Comparison of ENCODE assay signal across 1 cellular context in the genomic region with DNA sequence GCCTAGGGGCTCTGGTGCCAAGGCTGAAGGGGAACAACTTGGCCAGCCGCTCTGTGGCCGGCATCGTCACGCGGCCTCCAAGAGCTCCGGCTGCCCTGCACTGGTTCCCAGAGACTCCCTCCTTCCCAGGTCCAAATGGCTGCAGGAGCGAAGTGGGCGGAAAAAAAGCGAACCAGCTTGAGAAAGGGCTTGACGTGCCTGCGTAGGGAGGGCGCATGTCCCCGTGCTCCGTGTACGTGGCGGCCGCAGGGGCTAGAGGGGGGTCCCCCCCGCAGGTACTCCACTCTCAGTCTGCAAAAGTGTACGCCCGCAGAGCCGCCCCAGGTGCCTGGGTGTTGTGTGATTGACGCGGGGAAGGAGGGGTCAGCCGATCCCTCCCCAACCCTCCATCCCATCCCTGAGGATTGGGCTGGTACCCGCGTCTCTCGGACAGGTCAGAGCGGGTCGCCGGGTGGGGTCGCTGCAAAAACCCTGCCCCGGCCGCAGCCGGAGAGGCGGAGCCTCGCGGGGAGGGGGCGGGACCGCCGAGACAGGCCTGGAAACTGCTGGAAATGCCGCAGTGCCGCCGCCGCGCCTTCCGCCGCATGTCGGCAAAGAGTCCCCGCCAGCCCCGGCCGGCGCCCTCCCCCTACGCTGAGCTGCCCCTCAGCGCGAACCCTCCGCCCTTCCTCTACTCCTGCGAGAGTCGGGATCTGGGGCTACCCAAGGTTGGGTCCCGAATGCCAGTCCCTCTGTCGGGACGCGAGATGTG.
TF ChIP-seq lines count a peak whose summit lies in the region.

No MANE protein-coding gene starts in this region.

TF ChIP-seq in K562, 482 proteins besides CTCF, POLR2A, EP300 and RAD21 (continued from another document and continues in another):
- TF ChIP-seq, protein P1, sequence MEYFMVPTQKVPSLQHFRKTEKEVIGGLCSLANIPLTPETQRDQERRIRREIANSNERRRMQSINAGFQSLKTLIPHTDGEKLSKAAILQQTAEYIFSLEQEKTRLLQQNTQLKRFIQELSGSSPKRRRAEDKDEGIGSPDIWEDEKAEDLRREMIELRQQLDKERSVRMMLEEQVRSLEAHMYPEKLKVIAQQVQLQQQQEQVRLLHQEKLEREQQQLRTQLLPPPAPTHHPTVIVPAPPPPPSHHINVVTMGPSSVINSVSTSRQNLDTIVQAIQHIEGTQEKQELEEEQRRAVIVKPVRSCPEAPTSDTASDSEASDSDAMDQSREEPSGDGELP (CRISPR knock-in tag; IDR thresholded peaks at IDR 0.05; ENCODE audit: borderline replicate concordance) = peak; percentile 77
- TF ChIP-seq ZNF124 (CRISPR knock-in tag; IDR thresholded peaks at IDR 0.05) = no peak
- TF ChIP-seq, protein P2, sequence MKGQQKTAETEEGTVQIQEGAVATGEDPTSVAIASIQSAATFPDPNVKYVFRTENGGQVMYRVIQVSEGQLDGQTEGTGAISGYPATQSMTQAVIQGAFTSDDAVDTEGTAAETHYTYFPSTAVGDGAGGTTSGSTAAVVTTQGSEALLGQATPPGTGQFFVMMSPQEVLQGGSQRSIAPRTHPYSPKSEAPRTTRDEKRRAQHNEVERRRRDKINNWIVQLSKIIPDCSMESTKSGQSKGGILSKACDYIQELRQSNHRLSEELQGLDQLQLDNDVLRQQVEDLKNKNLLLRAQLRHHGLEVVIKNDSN (CRISPR knock-in tag; IDR thresholded peaks at IDR 0.05) = peak; percentile 52; the same call in 1 of the 2 replicates
- peak; percentile 24; the same call in 1 of the 2 replicates for TF ChIP-seq ZBTB17 (CRISPR knock-in tag; IDR thresholded peaks at IDR 0.05)
- TF ChIP-seq, protein P3, sequence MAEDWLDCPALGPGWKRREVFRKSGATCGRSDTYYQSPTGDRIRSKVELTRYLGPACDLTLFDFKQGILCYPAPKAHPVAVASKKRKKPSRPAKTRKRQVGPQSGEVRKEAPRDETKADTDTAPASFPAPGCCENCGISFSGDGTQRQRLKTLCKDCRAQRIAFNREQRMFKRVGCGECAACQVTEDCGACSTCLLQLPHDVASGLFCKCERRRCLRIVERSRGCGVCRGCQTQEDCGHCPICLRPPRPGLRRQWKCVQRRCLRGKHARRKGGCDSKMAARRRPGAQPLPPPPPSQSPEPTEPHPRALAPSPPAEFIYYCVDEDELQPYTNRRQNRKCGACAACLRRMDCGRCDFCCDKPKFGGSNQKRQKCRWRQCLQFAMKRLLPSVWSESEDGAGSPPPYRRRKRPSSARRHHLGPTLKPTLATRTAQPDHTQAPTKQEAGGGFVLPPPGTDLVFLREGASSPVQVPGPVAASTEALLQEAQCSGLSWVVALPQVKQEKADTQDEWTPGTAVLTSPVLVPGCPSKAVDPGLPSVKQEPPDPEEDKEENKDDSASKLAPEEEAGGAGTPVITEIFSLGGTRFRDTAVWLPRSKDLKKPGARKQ (CRISPR knock-in tag; IDR thresholded peaks at IDR 0.05) = no peak
- TF ChIP-seq, protein P4, sequence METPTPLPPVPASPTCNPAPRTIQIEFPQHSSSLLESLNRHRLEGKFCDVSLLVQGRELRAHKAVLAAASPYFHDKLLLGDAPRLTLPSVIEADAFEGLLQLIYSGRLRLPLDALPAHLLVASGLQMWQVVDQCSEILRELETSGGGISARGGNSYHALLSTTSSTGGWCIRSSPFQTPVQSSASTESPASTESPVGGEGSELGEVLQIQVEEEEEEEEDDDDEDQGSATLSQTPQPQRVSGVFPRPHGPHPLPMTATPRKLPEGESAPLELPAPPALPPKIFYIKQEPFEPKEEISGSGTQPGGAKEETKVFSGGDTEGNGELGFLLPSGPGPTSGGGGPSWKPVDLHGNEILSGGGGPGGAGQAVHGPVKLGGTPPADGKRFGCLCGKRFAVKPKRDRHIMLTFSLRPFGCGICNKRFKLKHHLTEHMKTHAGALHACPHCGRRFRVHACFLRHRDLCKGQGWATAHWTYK (CRISPR knock-in tag; IDR thresholded peaks at IDR 0.05) = peak; percentile 81; the same call in 1 of the 2 replicates
- no peak for TF ChIP-seq ELF1 (tag; IDR thresholded peaks at IDR 0.05)
- TF ChIP-seq BMI1 (IDR thresholded peaks at IDR 0.05; ENCODE audit: low read length) = no peak
- no peak for TF ChIP-seq ZBTB8A (IDR thresholded peaks at IDR 0.05; ENCODE audit: partially characterized antibody)
- no peak for TF ChIP-seq TBP (optimal IDR thresholded peaks at IDR 0.05; ENCODE audit: low read depth, low read length)
- TF ChIP-seq SRSF3 (IDR thresholded peaks at IDR 0.05; ENCODE audit: insufficient read depth, low read length) = no peak
- TF ChIP-seq, protein P5, sequence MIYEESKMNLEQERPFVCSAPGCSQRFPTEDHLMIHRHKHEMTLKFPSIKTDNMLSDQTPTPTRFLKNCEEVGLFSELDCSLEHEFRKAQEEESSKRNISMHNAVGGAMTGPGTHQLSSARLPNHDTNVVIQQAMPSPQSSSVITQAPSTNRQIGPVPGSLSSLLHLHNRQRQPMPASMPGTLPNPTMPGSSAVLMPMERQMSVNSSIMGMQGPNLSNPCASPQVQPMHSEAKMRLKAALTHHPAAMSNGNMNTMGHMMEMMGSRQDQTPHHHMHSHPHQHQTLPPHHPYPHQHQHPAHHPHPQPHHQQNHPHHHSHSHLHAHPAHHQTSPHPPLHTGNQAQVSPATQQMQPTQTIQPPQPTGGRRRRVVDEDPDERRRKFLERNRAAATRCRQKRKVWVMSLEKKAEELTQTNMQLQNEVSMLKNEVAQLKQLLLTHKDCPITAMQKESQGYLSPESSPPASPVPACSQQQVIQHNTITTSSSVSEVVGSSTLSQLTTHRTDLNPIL (CRISPR knock-in tag; IDR thresholded peaks at IDR 0.05) = no peak
- TF ChIP-seq, protein P6, sequence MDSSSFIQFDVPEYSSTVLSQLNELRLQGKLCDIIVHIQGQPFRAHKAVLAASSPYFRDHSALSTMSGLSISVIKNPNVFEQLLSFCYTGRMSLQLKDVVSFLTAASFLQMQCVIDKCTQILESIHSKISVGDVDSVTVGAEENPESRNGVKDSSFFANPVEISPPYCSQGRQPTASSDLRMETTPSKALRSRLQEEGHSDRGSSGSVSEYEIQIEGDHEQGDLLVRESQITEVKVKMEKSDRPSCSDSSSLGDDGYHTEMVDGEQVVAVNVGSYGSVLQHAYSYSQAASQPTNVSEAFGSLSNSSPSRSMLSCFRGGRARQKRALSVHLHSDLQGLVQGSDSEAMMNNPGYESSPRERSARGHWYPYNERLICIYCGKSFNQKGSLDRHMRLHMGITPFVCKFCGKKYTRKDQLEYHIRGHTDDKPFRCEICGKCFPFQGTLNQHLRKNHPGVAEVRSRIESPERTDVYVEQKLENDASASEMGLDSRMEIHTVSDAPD (CRISPR knock-in tag; IDR thresholded peaks at IDR 0.05) = no peak
- TF ChIP-seq, protein P7, sequence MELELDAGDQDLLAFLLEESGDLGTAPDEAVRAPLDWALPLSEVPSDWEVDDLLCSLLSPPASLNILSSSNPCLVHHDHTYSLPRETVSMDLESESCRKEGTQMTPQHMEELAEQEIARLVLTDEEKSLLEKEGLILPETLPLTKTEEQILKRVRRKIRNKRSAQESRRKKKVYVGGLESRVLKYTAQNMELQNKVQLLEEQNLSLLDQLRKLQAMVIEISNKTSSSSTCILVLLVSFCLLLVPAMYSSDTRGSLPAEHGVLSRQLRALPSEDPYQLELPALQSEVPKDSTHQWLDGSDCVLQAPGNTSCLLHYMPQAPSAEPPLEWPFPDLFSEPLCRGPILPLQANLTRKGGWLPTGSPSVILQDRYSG (tag; conservative IDR thresholded peaks at IDR 0.05; ENCODE audit: low read depth) = no peak
- TF ChIP-seq HSF4 (CRISPR knock-in tag; IDR thresholded peaks at IDR 0.05; ENCODE audit: borderline replicate concordance) = no peak
- peak; percentile 97 for TF ChIP-seq HMGN3 (IDR thresholded peaks at IDR 0.05; ENCODE audit: borderline replicate concordance, extremely low read depth, insufficient read length, low read depth, low read length)
- no peak for TF ChIP-seq GABPA (tag; conservative IDR thresholded peaks at IDR 0.05; ENCODE audit: low read depth)
- TF ChIP-seq, protein P8, sequence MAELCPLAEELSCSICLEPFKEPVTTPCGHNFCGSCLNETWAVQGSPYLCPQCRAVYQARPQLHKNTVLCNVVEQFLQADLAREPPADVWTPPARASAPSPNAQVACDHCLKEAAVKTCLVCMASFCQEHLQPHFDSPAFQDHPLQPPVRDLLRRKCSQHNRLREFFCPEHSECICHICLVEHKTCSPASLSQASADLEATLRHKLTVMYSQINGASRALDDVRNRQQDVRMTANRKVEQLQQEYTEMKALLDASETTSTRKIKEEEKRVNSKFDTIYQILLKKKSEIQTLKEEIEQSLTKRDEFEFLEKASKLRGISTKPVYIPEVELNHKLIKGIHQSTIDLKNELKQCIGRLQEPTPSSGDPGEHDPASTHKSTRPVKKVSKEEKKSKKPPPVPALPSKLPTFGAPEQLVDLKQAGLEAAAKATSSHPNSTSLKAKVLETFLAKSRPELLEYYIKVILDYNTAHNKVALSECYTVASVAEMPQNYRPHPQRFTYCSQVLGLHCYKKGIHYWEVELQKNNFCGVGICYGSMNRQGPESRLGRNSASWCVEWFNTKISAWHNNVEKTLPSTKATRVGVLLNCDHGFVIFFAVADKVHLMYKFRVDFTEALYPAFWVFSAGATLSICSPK (IDR thresholded peaks at IDR 0.05; ENCODE audit: borderline replicate concordance) = no peak
- TF ChIP-seq MCM3 (IDR thresholded peaks at IDR 0.05) = no peak
- no peak for TF ChIP-seq NR1H2 (CRISPR knock-in tag; IDR thresholded peaks at IDR 0.05)
- TF ChIP-seq RCOR1 (IDR thresholded peaks at IDR 0.05; ENCODE audit: borderline replicate concordance in 1 of 2, low read depth in 2 of 2, low read length in 2 of 2) = peak; percentile 45 to 66; a peak in 1 of 4 replicates
- TF ChIP-seq, protein P9, sequence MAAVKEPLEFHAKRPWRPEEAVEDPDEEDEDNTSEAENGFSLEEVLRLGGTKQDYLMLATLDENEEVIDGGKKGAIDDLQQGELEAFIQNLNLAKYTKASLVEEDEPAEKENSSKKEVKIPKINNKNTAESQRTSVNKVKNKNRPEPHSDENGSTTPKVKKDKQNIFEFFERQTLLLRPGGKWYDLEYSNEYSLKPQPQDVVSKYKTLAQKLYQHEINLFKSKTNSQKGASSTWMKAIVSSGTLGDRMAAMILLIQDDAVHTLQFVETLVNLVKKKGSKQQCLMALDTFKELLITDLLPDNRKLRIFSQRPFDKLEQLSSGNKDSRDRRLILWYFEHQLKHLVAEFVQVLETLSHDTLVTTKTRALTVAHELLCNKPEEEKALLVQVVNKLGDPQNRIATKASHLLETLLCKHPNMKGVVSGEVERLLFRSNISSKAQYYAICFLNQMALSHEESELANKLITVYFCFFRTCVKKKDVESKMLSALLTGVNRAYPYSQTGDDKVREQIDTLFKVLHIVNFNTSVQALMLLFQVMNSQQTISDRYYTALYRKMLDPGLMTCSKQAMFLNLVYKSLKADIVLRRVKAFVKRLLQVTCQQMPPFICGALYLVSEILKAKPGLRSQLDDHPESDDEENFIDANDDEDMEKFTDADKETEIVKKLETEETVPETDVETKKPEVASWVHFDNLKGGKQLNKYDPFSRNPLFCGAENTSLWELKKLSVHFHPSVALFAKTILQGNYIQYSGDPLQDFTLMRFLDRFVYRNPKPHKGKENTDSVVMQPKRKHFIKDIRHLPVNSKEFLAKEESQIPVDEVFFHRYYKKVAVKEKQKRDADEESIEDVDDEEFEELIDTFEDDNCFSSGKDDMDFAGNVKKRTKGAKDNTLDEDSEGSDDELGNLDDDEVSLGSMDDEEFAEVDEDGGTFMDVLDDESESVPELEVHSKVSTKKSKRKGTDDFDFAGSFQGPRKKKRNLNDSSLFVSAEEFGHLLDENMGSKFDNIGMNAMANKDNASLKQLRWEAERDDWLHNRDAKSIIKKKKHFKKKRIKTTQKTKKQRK (IDR thresholded peaks at IDR 0.05; ENCODE audit: borderline replicate concordance, low read depth, low read length) = no peak
- 0 out of 2 replicates have a peak, but pooled peaks have one; percentile 69 for TF ChIP-seq SREBF1 (IDR thresholded peaks at IDR 0.05; ENCODE audit: borderline replicate concordance, low read depth, low read length)
- no peak for TF ChIP-seq PYGO2 (tag; IDR thresholded peaks at IDR 0.05)
- no peak for TF ChIP-seq ZC3H11A (IDR thresholded peaks at IDR 0.05; ENCODE audit: low read depth, low read length)
- TF ChIP-seq, protein P10, sequence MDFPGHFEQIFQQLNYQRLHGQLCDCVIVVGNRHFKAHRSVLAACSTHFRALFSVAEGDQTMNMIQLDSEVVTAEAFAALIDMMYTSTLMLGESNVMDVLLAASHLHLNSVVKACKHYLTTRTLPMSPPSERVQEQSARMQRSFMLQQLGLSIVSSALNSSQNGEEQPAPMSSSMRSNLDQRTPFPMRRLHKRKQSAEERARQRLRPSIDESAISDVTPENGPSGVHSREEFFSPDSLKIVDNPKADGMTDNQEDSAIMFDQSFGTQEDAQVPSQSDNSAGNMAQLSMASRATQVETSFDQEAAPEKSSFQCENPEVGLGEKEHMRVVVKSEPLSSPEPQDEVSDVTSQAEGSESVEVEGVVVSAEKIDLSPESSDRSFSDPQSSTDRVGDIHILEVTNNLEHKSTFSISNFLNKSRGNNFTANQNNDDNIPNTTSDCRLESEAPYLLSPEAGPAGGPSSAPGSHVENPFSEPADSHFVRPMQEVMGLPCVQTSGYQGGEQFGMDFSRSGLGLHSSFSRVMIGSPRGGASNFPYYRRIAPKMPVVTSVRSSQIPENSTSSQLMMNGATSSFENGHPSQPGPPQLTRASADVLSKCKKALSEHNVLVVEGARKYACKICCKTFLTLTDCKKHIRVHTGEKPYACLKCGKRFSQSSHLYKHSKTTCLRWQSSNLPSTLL (IDR thresholded peaks at IDR 0.05) = no peak
- TF ChIP-seq ZNF263 (CRISPR knock-in tag; IDR thresholded peaks at IDR 0.05; ENCODE audit: borderline replicate concordance) = no peak; the same call in 1 of the 2 replicates
- TF ChIP-seq MAFK (IDR thresholded peaks at IDR 0.05; ENCODE audit: low read length) = no peak
- no peak for TF ChIP-seq ZNF561 (CRISPR knock-in tag; conservative IDR thresholded peaks at IDR 0.05)
- TF ChIP-seq, protein P11, sequence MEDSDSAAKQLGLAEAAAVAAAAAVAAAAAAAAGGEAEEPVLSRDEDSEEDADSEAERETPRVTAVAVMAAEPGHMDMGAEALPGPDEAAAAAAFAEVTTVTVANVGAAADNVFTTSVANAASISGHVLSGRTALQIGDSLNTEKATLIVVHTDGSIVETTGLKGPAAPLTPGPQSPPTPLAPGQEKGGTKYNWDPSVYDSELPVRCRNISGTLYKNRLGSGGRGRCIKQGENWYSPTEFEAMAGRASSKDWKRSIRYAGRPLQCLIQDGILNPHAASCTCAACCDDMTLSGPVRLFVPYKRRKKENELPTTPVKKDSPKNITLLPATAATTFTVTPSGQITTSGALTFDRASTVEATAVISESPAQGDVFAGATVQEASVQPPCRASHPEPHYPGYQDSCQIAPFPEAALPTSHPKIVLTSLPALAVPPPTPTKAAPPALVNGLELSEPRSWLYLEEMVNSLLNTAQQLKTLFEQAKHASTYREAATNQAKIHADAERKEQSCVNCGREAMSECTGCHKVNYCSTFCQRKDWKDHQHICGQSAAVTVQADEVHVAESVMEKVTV (CRISPR knock-in tag; IDR thresholded peaks at IDR 0.05) = no peak
- TF ChIP-seq FOS (IDR thresholded peaks at IDR 0.05; ENCODE audit: extremely low read depth, insufficient read length) = no peak
- no peak for TF ChIP-seq NFYB (IDR thresholded peaks at IDR 0.05; ENCODE audit: extremely low read depth, insufficient read length)
- TF ChIP-seq, protein P12, sequence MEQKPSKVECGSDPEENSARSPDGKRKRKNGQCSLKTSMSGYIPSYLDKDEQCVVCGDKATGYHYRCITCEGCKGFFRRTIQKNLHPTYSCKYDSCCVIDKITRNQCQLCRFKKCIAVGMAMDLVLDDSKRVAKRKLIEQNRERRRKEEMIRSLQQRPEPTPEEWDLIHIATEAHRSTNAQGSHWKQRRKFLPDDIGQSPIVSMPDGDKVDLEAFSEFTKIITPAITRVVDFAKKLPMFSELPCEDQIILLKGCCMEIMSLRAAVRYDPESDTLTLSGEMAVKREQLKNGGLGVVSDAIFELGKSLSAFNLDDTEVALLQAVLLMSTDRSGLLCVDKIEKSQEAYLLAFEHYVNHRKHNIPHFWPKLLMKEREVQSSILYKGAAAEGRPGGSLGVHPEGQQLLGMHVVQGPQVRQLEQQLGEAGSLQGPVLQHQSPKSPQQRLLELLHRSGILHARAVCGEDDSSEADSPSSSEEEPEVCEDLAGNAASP (IDR thresholded peaks at IDR 0.05) = no peak
